Comparison of ENCODE assay signal across 19 cellular contexts in the genomic region with DNA sequence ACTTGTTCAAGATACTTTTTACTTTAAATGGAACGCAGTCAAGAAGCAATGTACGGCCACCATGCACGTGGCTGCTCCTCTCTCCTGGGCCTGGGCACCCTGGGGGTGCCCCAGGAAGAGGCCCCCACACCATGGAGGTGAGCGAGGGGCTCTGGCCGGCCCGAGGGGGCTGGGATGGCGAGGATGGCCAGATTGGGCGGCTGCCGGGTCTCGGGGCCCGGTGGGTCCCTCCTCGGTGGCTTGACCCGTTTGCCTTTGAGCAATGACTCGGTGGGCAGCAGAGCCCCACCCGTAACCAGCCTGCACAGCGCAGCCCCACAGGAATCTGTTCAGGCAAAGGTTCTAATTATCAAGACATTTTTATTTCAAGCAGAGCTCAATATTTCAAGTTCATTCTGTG.
"Had no signal": no experiment of that assay in that cellular context is flagged by ENCODE, and none has a peak within 500 bp of the region (broad histone marks: within the 10 kb centered on the region; RNA-seq: fewer than 3 reads in every experiment).

No MANE protein-coding gene starts in this region.

- H3K9me3 ChIP-seq: ascending aorta, heart right ventricle, prostate gland, stomach, transverse colon had no signal

- H3K4me1 ChIP-seq: ascending aorta, prostate gland, transverse colon had no signal

- H3K27ac ChIP-seq: ascending aorta, brain microvascular endothelial cell, prostate gland, stomach, transverse colon had no signal

- H3K27me3 ChIP-seq: ascending aorta, brain microvascular endothelial cell, transverse colon had no signal

- H3K36me3 ChIP-seq: ascending aorta, brain microvascular endothelial cell, heart right ventricle, prostate gland, stomach, transverse colon had no signal

- DNase-seq: activated CD4-positive, alpha-beta T cell treated with anti-CD3 and anti-CD28 coated beads for 1 hour; brain microvascular endothelial cell; caudate nucleus; effector CD8-positive, alpha-beta T cell; erythroblast; foreskin fibroblast; heart right ventricle; left colon; stimulated activated CD4-positive, alpha-beta T cell treated with anti-CD3 and anti-CD28 coated beads, Interleukin-2, amount 100 ng/mL, for 24 hours; stomach had no signal

- FAIRE-seq: TTC549 had no signal

- H3K4me3 ChIP-seq: ascending aorta, heart right ventricle, lung, prostate gland, stomach, transverse colon had no signal

- ATAC-seq: activated naive CD4-positive, alpha-beta T cell treated with anti-CD3 and anti-CD28 coated beads, Interleukin-2, amount 50 U/mL, for 72 hours; heart right ventricle; left colon; naive thymus-derived CD4-positive, alpha-beta T cell; stimulated activated memory B cell treated with anti-CD40 and anti-IgM and Interleukin-4, amounts not matched to agents 10 μg/mL and 1 μg/mL and 100 μg/mL, for 72 hours; T-cell had no signal
